Comparison of ENCODE assay signal across 1 cellular context in the genomic region with DNA sequence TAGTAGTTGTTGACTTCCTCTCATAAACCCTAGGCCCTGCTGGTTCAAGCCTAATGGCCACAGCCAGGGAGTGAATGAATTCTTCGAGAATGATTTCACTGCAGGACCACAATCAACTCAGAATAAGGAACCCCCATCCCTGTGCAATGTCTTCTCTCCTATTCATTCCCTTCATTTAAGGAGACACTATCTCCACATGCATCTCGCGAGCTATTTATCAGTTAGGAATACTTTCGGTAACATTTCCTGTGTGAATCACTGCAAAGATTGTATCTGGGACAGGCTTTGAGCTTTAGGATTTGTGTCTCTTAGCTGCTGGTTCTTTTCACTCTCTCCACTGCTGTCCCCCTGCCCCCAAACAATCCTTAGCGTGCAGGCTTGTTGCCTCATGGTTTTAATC.
TF ChIP-seq lines count a peak whose summit lies in the region.

No MANE protein-coding gene starts in this region.

TF ChIP-seq in endothelial cell of umbilical vein, 7 proteins besides CTCF, POLR2A, EP300 and RAD21:
- no peak for TF ChIP-seq JUN (IDR thresholded peaks at IDR 0.05; ENCODE audit: borderline replicate concordance, insufficient read depth, insufficient read length, low read depth)
- peak; percentile 88 for TF ChIP-seq GATA2 (IDR thresholded peaks at IDR 0.05; ENCODE audit: insufficient read depth, insufficient read length, low read depth, low read length)
- no peak for TF ChIP-seq MYC (IDR thresholded peaks at IDR 0.05; ENCODE audit: low read depth, low read length)
